Comparison of ENCODE assay signal across 9 cellular contexts in genomic region chr5:132225165-132226032, GRCh38. TPM values are rescaled to one million over a fixed set of nuclear protein-coding genes. Genes with fewer than 3 reads are reported as not detected.
DNase-seq lines count a peak whose midpoint lies in the region; ATAC-seq lines count a peak whose summit lies in the region.
"Had no signal": no experiment of that assay in that cellular context is flagged by ENCODE, and none has a peak within 500 bp of the region (broad histone marks: within the 10 kb centered on the region; RNA-seq: fewer than 3 reads in every experiment).

No MANE protein-coding gene starts in this region.

- no peak overlapping the region for H3K27ac Mint-ChIP-seq in activated T-cell treated with anti-CD3 and anti-CD28 coated beads, Interleukin-2, amount 50 U/mL, for 72 hours

- no peaks in the 10 kb centered on the region for H3K9me3 Mint-ChIP-seq in activated T-cell treated with anti-CD3 and anti-CD28 coated beads, Interleukin-2, amount 50 U/mL, for 72 hours

- peak overlapping the region; percentile 89 for H3K27ac ChIP-seq in rectal smooth muscle tissue (ENCODE audit: low read depth, low read length)
- H3K27ac ChIP-seq: HL-60 had no signal

- DNase-seq in COR-L47 (lab: John Stamatoyannopoulos, UW) (peak; percentile 60), NCI-H187 (lab: John Stamatoyannopoulos, UW) (peak; percentile 45 to 62), glomerular visceral epithelial cell (ENCODE audit: extremely low spot score) (peak; percentile 90), cerebellar nuclear complex (lab: John Stamatoyannopoulos, UW) (no peak)
- peak; percentile 49 to 50 for DNase-seq in activated T-cell treated with anti-CD3 and anti-CD28 coated beads, Interleukin-2, amount 50 U/mL, for 72 hours

- H3K27me3 ChIP-seq in rectal smooth muscle tissue (ENCODE audit: control insufficient read depth, insufficient read depth, low read length) = no peaks in the 10 kb centered on the region

- peak overlapping the region; percentile 4 to 16 for H3K4me3 Mint-ChIP-seq in activated T-cell treated with anti-CD3 and anti-CD28 coated beads, Interleukin-2, amount 50 U/mL, for 72 hours

- peak overlapping the region; percentile 10 for H3K9ac ChIP-seq in rectal smooth muscle tissue (ENCODE audit: low read length)

- no peaks in the 10 kb centered on the region for H3K36me3 Mint-ChIP-seq in activated T-cell treated with anti-CD3 and anti-CD28 coated beads, Interleukin-2, amount 50 U/mL, for 72 hours (ENCODE audit: insufficient read depth in 2 of 2)

- peaks cover 38% of the 10 kb centered on the region for H3K27me3 Mint-ChIP-seq in activated T-cell treated with anti-CD3 and anti-CD28 coated beads, Interleukin-2, amount 50 U/mL, for 72 hours (ENCODE audit: low read depth)

- H3K4me3 ChIP-seq in rectal smooth muscle tissue (ENCODE audit: low read length) = peak overlapping the region; percentile 40

- no peaks in the 10 kb centered on the region for H3K36me3 ChIP-seq in rectal smooth muscle tissue (ENCODE audit: control insufficient read depth, insufficient read depth, low read length)

- peak; percentile 38 to 52 for ATAC-seq in activated T-cell treated with anti-CD3 and anti-CD28 coated beads, Interleukin-2, amount 50 U/mL, for 72 hours (replicated peaks in 1 of 2)
- no peak for ATAC-seq in HG02798 (IDR thresholded peaks at IDR 0.05; ENCODE audit: poor library complexity, unreplicated experiment)
- no peak for ATAC-seq in HG03439 (IDR thresholded peaks at IDR 0.05; ENCODE audit: unreplicated experiment)

- H3K4me1 ChIP-seq in rectal smooth muscle tissue (ENCODE audit: control insufficient read depth, insufficient read depth, low read length) = peaks cover 47% of the 10 kb centered on the region

- H3K4me1 Mint-ChIP-seq in activated T-cell treated with anti-CD3 and anti-CD28 coated beads, Interleukin-2, amount 50 U/mL, for 72 hours (ENCODE audit: low read depth) = peaks cover 14% of the 10 kb centered on the region

RNA-seq across cellular contexts. Expression of gene P4HA2, which starts 2.3 kb away (rescaled TPM):
- 1 to 10 TPM; 3.2 to 5.9 TPM for total RNA-seq in activated T-cell treated with anti-CD3 and anti-CD28 coated beads, Interleukin-2, amount 50 U/mL, for 72 hours

RNA-seq across cellular contexts. Expression of gene PDLIM4, which starts 32.1 kb away (rescaled TPM):
- total RNA-seq in activated T-cell treated with anti-CD3 and anti-CD28 coated beads, Interleukin-2, amount 50 U/mL, for 72 hours = 1 to 10 TPM in 1 of 2 donors, under 1 TPM in 1; 0.79 to 1.2 TPM

Comparison
In these comparisons a context has a peak if more than half of its experiments do, and no peak if none do; other contexts are left out.
1. DNase-seq: peak in COR-L47 (single experiment), NCI-H187 (2 of 2), activated T-cell treated with anti-CD3 and anti-CD28 coated beads, Interleukin-2, amount 50 U/mL, for 72 hours (2 of 2) and glomerular visceral epithelial cell (single experiment); none in cerebellar nuclear complex (0 of 2).
2. ATAC-seq: peak in activated T-cell treated with anti-CD3 and anti-CD28 coated beads, Interleukin-2, amount 50 U/mL, for 72 hours (2 of 2); none in HG02798 (single experiment) and HG03439 (single experiment).